In the genomic region with DNA sequence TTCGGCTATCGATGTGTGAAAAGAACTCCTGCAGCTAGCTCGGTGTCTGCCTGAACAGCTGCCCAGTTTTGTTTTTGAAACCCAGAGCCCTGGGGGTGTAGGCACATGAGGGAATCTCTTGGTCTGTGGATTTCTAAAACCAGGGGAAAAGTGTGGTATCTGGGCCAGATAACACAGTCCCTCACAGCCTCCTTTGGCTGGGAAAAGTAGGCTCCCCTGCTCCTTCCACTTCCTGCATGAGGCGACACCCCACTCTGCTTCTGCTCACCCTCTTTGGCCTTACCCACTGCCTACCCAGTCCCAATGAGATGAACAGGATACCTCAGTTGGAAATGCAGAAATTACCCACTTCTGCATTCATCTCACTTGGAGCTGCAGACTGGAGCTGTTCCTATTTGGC, we compare ENCODE assay signal across 29 cellular contexts. TPM values are rescaled to one million over a fixed set of nuclear protein-coding genes. Genes with fewer than 3 reads are reported as not detected.
"Had no signal": no experiment of that assay in that cellular context is flagged by ENCODE, and none has a peak within 500 bp of the region (broad histone marks: within the 10 kb centered on the region; RNA-seq: fewer than 3 reads in every experiment).

No MANE protein-coding gene starts in this region.

- DNase-seq: heart right ventricle; immature natural killer cell; kidney; left colon; left lung; lower lobe of right lung; mammary epithelial cell; mesenchymal stem cell; naive thymus-derived CD8-positive, alpha-beta T cell; occipital lobe; sigmoid colon; small intestine; spleen; stimulated activated CD4-positive, alpha-beta T cell treated with anti-CD3 and anti-CD28 coated beads, Interleukin-4, amount 100 ng/mL, for 24 hours; stimulated activated naive CD4-positive, alpha-beta T cell; tibial artery; upper lobe of left lung had no signal

- H3K27me3 ChIP-seq: heart right ventricle, hepatocyte, left lung, neutrophil, right atrium auricular region, sigmoid colon, suprapubic skin, tibial artery, upper lobe of left lung, vagina had no signal

- H3K9me3 ChIP-seq: heart right ventricle, lower lobe of right lung, neutrophil, right atrium auricular region, sigmoid colon, suprapubic skin, thoracic aorta, tibial artery, upper lobe of left lung, vagina had no signal

- H2AFZ ChIP-seq: hepatocyte, parathyroid adenoma had no signal

- H3K4me2 ChIP-seq: hepatocyte had no signal

- H3K79me2 ChIP-seq: hepatocyte, parathyroid adenoma had no signal

- H3K9ac ChIP-seq: parathyroid adenoma had no signal

- H3K27ac ChIP-seq: heart right ventricle, hepatocyte, left lung, lower lobe of right lung, neutrophil, parathyroid adenoma, right atrium auricular region, sigmoid colon, spleen, suprapubic skin, thoracic aorta, tibial artery, upper lobe of left lung, vagina had no signal

- H3K9me3 Mint-ChIP-seq: stimulated activated effector memory CD8-positive, alpha-beta T cell treated with anti-CD3 and anti-CD28 coated beads, Interleukin-12 subunit alpha, Interleukin-12 subunit beta, amount 100 ng/mL, for 72 hours; stimulated activated naive CD8-positive, alpha-beta T cell treated with anti-CD3 and anti-CD28 coated beads, Interleukin-15, Interleukin-2, amounts not matched to agents 100 ng/mL and 50 ng/mL, for 24 hours had no signal

- H3K4me3 ChIP-seq: heart right ventricle, hepatocyte, left lung, lower lobe of right lung, right atrium auricular region, sigmoid colon, spleen, suprapubic skin, thoracic aorta, tibial artery, upper lobe of left lung, vagina had no signal

- H3K4me1 ChIP-seq: heart right ventricle, left lung, lower lobe of right lung, parathyroid adenoma, right atrium auricular region, sigmoid colon, suprapubic skin, tibial artery, upper lobe of left lung, vagina had no signal

- FAIRE-seq: islet of Langerhans, kidney, small intestine had no signal

- H3K4me1 Mint-ChIP-seq: nephron, neural crest cell had no signal

- H3K27ac Mint-ChIP-seq: immature natural killer cell; naive thymus-derived CD8-positive, alpha-beta T cell; nephron; stimulated activated effector memory CD8-positive, alpha-beta T cell treated with anti-CD3 and anti-CD28 coated beads, Interleukin-12 subunit alpha, Interleukin-12 subunit beta, amount 100 ng/mL, for 72 hours; stimulated activated naive CD8-positive, alpha-beta T cell treated with anti-CD3 and anti-CD28 coated beads, Interleukin-15, Interleukin-2, amounts not matched to agents 100 ng/mL and 50 ng/mL, for 24 hours had no signal

- H3K4me3 Mint-ChIP-seq: immature natural killer cell; naive thymus-derived CD8-positive, alpha-beta T cell; nephron; neural crest cell; stimulated activated effector memory CD8-positive, alpha-beta T cell treated with anti-CD3 and anti-CD28 coated beads, Interleukin-12 subunit alpha, Interleukin-12 subunit beta, amount 100 ng/mL, for 72 hours; stimulated activated naive CD8-positive, alpha-beta T cell treated with anti-CD3 and anti-CD28 coated beads, Interleukin-15, Interleukin-2, amounts not matched to agents 100 ng/mL and 50 ng/mL, for 24 hours had no signal

- ATAC-seq: heart right ventricle; left colon; left lung; lower lobe of right lung; naive thymus-derived CD8-positive, alpha-beta T cell; stimulated activated effector memory CD8-positive, alpha-beta T cell treated with anti-CD3 and anti-CD28 coated beads, Interleukin-12 subunit alpha, Interleukin-12 subunit beta, amount 100 ng/mL, for 72 hours had no signal

RNA-seq across cellular contexts. Expression of a gene that starts 9.5 kb away (rescaled TPM):
- total RNA-seq: naive thymus-derived CD8-positive, alpha-beta T cell had no signal
- polyA plus RNA-seq: immature natural killer cell; mammary epithelial cell; naive thymus-derived CD8-positive, alpha-beta T cell had no signal
